In the genomic region with DNA sequence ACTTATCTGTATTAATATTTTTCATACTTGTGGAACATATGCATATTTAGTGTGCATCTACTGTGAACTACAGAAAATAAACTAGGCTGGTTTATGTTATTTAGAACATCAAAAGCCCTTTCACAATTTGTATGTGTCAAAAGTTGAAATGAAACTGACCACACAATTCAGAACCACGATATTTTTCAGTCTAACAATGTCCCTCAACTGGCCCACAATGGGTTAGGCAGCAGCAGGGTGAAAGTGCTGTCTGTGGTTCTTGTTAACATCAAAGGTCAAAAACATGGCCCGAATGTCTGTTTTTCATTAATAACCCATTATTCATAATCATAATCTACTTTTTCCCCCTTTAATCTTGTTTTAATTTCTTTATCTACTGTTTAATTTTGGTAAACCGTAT, we compare ENCODE assay signal across 17 cellular contexts.
"Had no signal": no experiment of that assay in that cellular context is flagged by ENCODE, and none has a peak within 500 bp of the region (broad histone marks: within the 10 kb centered on the region; RNA-seq: fewer than 3 reads in every experiment).

No MANE protein-coding gene starts in this region.

- H3K4me3 ChIP-seq: esophagus squamous epithelium, lung, thyroid gland, uterus had no signal

- H3K9me3 ChIP-seq: esophagus squamous epithelium, neutrophil, thyroid gland, uterus had no signal

- H3K4me3 Mint-ChIP-seq: activated CD8-positive, alpha-beta T cell treated with anti-CD3 and anti-CD28 coated beads, Interleukin-2, amount 10 ng/mL, durations not matched to agents 7 days and 5 days; activated naive CD4-positive, alpha-beta T cell treated with anti-CD3 and anti-CD28 coated beads for 36 hours; naive thymus-derived CD4-positive, alpha-beta T cell; WTC11 had no signal

- H3K4me1 Mint-ChIP-seq: naive thymus-derived CD4-positive, alpha-beta T cell; WTC11 had no signal

- H3K36me3 ChIP-seq: esophagus squamous epithelium, neutrophil, thyroid gland, uterus had no signal

- H3K36me3 Mint-ChIP-seq: naive thymus-derived CD4-positive, alpha-beta T cell; WTC11 had no signal

- H3K4me1 ChIP-seq: esophagus squamous epithelium, thyroid gland, uterus had no signal

- H3K9me3 Mint-ChIP-seq: activated naive CD4-positive, alpha-beta T cell treated with anti-CD3 and anti-CD28 coated beads for 36 hours; naive thymus-derived CD4-positive, alpha-beta T cell; WTC11 had no signal

- H3K27me3 ChIP-seq: esophagus squamous epithelium, neutrophil, thyroid gland, uterus had no signal

- H3K27ac Mint-ChIP-seq: activated CD8-positive, alpha-beta T cell treated with anti-CD3 and anti-CD28 coated beads, Interleukin-2, amount 10 ng/mL, durations not matched to agents 7 days and 5 days; activated naive CD4-positive, alpha-beta T cell treated with anti-CD3 and anti-CD28 coated beads for 36 hours; naive thymus-derived CD4-positive, alpha-beta T cell; WTC11 had no signal

- H3K27ac ChIP-seq: esophagus squamous epithelium, neutrophil, thyroid gland, uterus had no signal

- DNase-seq: activated CD4-positive, alpha-beta T cell treated with anti-CD3 and anti-CD28 coated beads for 48 hours; activated CD8-positive, alpha-beta memory T cell treated with anti-CD3 and anti-CD28 coated beads, Interleukin-2, amount 50 U/mL, for 48 hours; activated CD8-positive, alpha-beta T cell treated with anti-CD3 and anti-CD28 coated beads, Interleukin-2, amount 10 ng/mL, durations not matched to agents 7 days and 5 days; activated naive CD4-positive, alpha-beta T cell treated with anti-CD3 and anti-CD28 coated beads for 36 hours; esophagus squamous epithelium; foreskin fibroblast; head of caudate nucleus; left cardiac atrium; naive thymus-derived CD4-positive, alpha-beta T cell; posterior cingulate gyrus; stimulated activated CD4-positive, alpha-beta T cell treated with anti-CD3 and anti-CD28 coated beads, Interleukin-15, amount 100 ng/mL, for 24 hours; stimulated activated CD4-positive, alpha-beta T cell treated with anti-CD3 and anti-CD28 coated beads, Interleukin-4, amount 100 ng/mL, for 4 hours; thyroid gland; uterus had no signal

- ATAC-seq: activated CD8-positive, alpha-beta T cell treated with anti-CD3 and anti-CD28 coated beads, Interleukin-2, amount 10 ng/mL, durations not matched to agents 7 days and 5 days; left cardiac atrium; naive thymus-derived CD4-positive, alpha-beta T cell; WTC11 had no signal
